18 cellular contexts compared by ENCODE assay signal in the genomic region with DNA sequence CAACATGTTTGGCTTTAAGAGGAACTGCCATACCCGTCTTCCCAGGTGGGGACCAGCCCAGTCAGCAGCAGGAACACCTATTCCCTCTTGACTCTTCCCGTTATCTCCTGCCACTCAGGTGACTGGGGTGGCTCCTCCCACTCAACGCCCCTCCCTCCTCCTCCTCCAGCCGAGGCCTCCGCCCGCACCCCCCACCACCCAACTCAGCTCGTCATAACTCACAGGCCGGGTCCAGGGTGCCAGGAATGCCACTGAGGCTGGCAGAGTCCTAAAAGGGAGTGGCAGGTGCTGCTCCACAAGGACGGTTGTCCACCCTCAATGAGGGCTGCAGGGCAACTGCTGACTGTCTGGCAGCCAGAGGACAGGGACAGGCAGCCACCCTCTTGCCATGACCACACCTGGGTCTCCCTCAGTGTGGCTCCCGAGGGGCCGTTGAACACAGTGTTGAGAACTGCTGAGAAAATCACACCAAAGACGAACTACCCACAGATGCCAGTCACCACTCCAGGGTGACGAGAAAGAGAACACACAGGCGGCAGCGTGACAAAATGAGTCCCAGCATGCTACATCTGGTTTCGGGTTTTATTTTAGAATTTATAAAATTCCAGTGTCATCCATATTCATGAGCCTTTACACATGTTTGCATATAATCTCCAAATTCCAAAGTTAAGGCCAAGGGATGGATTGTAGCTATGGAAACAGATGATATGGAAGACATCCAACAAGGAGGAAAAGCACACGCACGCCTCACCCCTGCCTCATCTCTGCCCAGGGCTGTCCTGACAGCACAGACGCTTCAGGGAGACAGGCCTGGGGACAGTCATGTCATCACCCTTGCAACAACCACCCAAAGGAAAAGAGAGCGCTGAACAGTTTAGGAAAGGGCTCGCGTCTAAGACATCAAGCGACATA. TPM values are rescaled to one million over a fixed set of nuclear protein-coding genes. Genes with fewer than 3 reads are reported as not detected.
DNase-seq lines count a peak whose midpoint lies in the region; ATAC-seq, FAIRE-seq and TF ChIP-seq lines count a peak whose summit lies in the region.
"Had no signal": no experiment of that assay in that cellular context is flagged by ENCODE, and none has a peak within 500 bp of the region (broad histone marks: within the 10 kb centered on the region; RNA-seq: fewer than 3 reads in every experiment).

No MANE protein-coding gene starts in this region.

- peaks cover 53% of the 10 kb centered on the region for H3F3A ChIP-seq in smooth muscle cell (ENCODE audit: low read depth)

- H3K27me3 ChIP-seq in dorsolateral prefrontal cortex, result no peaks in the 10 kb centered on the region
- H3K27me3 ChIP-seq in smooth muscle cell (ENCODE audit: low read depth), result no peaks in the 10 kb centered on the region
- no peaks in the 10 kb centered on the region for H3K27me3 ChIP-seq in tibial nerve
- no peaks in the 10 kb centered on the region for H3K27me3 ChIP-seq in prostate gland (replicated peaks; ENCODE audit: insufficient read depth)
- H3K27me3 ChIP-seq: BE2C, sigmoid colon, suprapubic skin had no signal

- H3K79me2 ChIP-seq in smooth muscle cell (ENCODE audit: low read depth), result no peaks in the 10 kb centered on the region

- H4K20me1 ChIP-seq in smooth muscle cell (ENCODE audit: low read depth), result peaks cover 99% of the 10 kb centered on the region

- no peak for ATAC-seq in GM19395 (IDR thresholded peaks at IDR 0.05; ENCODE audit: unreplicated experiment)
- ATAC-seq: activated CD8-positive, alpha-beta T cell treated with anti-CD3 and anti-CD28 coated beads for 36 hours; activated T-cell treated with anti-CD3 and anti-CD28 coated beads, Interleukin-2, amount 50 U/mL, for 72 hours had no signal

- H3K9ac ChIP-seq in SK-N-MC (ENCODE audit: insufficient read length) (no peak overlapping the region), kidney (ENCODE audit: low read length in 2 of 2) (no peak overlapping the region), smooth muscle cell (ENCODE audit: low read depth) (no peak overlapping the region)

- no peak for TF ChIP-seq POLR2A in tibial nerve (IDR thresholded peaks at IDR 0.05)
- no peak for TF ChIP-seq POLR2A in prostate gland (IDR thresholded peaks at IDR 0.05)

- H3K4me1 ChIP-seq in kidney (ENCODE audit: control insufficient read depth in 1 of 2, insufficient read depth in 1 of 2, low read depth in 1 of 2, low read length in 2 of 2), result no peaks in the 10 kb centered on the region
- no peaks in the 10 kb centered on the region for H3K4me1 ChIP-seq in smooth muscle cell (ENCODE audit: low read depth)
- peaks cover 0 to 16% (median 10%) of the 10 kb centered on the region in 4 donors for H3K4me1 ChIP-seq in tibial nerve
- no peaks in the 10 kb centered on the region for H3K4me1 ChIP-seq in prostate gland (replicated peaks)

- intact Hi-C loops in dorsolateral prefrontal cortex (cut with DNase I), result loop anchor here in 1 of 2 donors (5.0 kb wide), 1 partner anchor 70 kb away; no protein-coding TSS in a partner anchor
- intact Hi-C loops in kidney (cut with DNase I), result no loop called here
- intact Hi-C loops in prostate gland (cut with DNase I), result no loop called here

- WGBS in smooth muscle cell (ENCODE audit: low lambda C conversion rate), result 84% methylated on average over 23 of the region's 23 CpGs
- WGBS in tibial nerve, 2 donors, result 88 to 91% methylated on average over 22 to 23 of the region's 23 CpGs
- WGBS in prostate gland, result 74% methylated on average over 23 of the region's 23 CpGs

- DNase-seq in SK-N-MC (ENCODE audit: low read depth, low spot score) (peak; percentile 20), dorsolateral prefrontal cortex (peak in 4 of 10 donors; percentile 48 to 70 (median 62)), kidney (peak; percentile 63), smooth muscle cell (lab: John Stamatoyannopoulos, UW; ENCODE audit: unreplicated experiment) (no peak), tibial nerve (ENCODE audit: low spot score in 2 of 2) (no peak), prostate gland (ENCODE audit: low spot score) (no peak)
- DNase-seq: activated CD8-positive, alpha-beta T cell treated with anti-CD3 and anti-CD28 coated beads for 36 hours; activated T-cell treated with anti-CD3 and anti-CD28 coated beads, Interleukin-2, amount 50 U/mL, for 72 hours; BE2C; cerebellar nuclear complex; endodermal cell; KBM-7; NCI-H1048; NCI-H2081 treated with DMSO at 0.1 percent for 48 hours; NCI-H774; sigmoid colon had no signal

- no peak for FAIRE-seq in kidney (lab: Jason Lieb, UNC)

- TF ChIP-seq CTCF in dorsolateral prefrontal cortex (IDR thresholded peaks at IDR 0.05 in 54 of 56, conservative IDR thresholded peaks at IDR 0.05 in 2 of 56; ENCODE audit: low read depth in 1 of 56, partially characterized antibody in 56 of 56) (no peak), kidney (IDR thresholded peaks at IDR 0.05; ENCODE audit: borderline replicate concordance, extremely low read depth, insufficient read depth) (no peak), smooth muscle cell (IDR thresholded peaks at IDR 0.05; ENCODE audit: borderline replicate concordance, insufficient read depth, poor library complexity, severe bottlenecking) (no peak), tibial nerve (IDR thresholded peaks at IDR 0.05) (no peak), prostate gland (IDR thresholded peaks at IDR 0.05) (no peak)

- H3K4me3 ChIP-seq in SK-N-MC (peak overlapping the region; percentile 24; the same call in 1 of the 2 replicates), dorsolateral prefrontal cortex (no peak overlapping the region), kidney (ENCODE audit: low read length in 2 of 2) (no peak overlapping the region), smooth muscle cell (no peak overlapping the region), tibial nerve (no peak overlapping the region), prostate gland (no peak overlapping the region)
- H3K4me3 ChIP-seq: sigmoid colon, suprapubic skin had no signal

- H3K4me2 ChIP-seq in smooth muscle cell, result no peak overlapping the region

- no peaks in the 10 kb centered on the region for H3K9me3 ChIP-seq in SK-N-MC (ENCODE audit: low read depth, low read length)
- no peaks in the 10 kb centered on the region for H3K9me3 ChIP-seq in kidney (ENCODE audit: control insufficient read depth in 1 of 2, low read length in 2 of 2)
- no peaks in the 10 kb centered on the region for H3K9me3 ChIP-seq in smooth muscle cell (replicated peaks; ENCODE audit: low read depth)
- no peaks in the 10 kb centered on the region for H3K9me3 ChIP-seq in tibial nerve
- no peaks in the 10 kb centered on the region for H3K9me3 ChIP-seq in prostate gland
- H3K9me3 ChIP-seq: BE2C, sigmoid colon, suprapubic skin had no signal

- H3K36me3 ChIP-seq in SK-N-MC (ENCODE audit: insufficient read depth, low read length), result peaks cover 50% of the 10 kb centered on the region
- H3K36me3 ChIP-seq in kidney (ENCODE audit: control insufficient read depth in 1 of 2, insufficient read depth in 2 of 2, low read length in 2 of 2), result peaks cover 40 to 45% of the 10 kb centered on the region in 2 donors
- H3K36me3 ChIP-seq in smooth muscle cell (ENCODE audit: low read depth), result no peaks in the 10 kb centered on the region
- peaks cover 2 to 71% (median 33%) of the 10 kb centered on the region in 3 donors for H3K36me3 ChIP-seq in tibial nerve
- peaks cover 16 to 30% of the 10 kb centered on the region in 2 donors for H3K36me3 ChIP-seq in prostate gland

- H3K27ac ChIP-seq in SK-N-MC (peak overlapping the region; percentile 46; the same call in 1 of the 2 replicates), dorsolateral prefrontal cortex (peak overlapping the region in 53 of 59 donors; percentile 1 to 98 (median 67)), kidney (ENCODE audit: low read depth in 2 of 2, low read length in 2 of 2) (no peak overlapping the region), smooth muscle cell (ENCODE audit: low read depth) (peak overlapping the region; percentile 38), tibial nerve (no peak overlapping the region), prostate gland (peak overlapping the region in 1 of 2 donors; percentile 31)
- H3K27ac ChIP-seq: sigmoid colon, suprapubic skin had no signal

- H2AFZ ChIP-seq in smooth muscle cell (ENCODE audit: low read depth), result no peak overlapping the region

- TF ChIP-seq EP300 in tibial nerve (IDR thresholded peaks at IDR 0.05), result no peak

RNA-seq across cellular contexts. Expression of gene ANO7, which starts 38.5 kb away (rescaled TPM):
- total RNA-seq in dorsolateral prefrontal cortex (10 to 100 TPM in 10 of 120 experiments, 1 to 10 TPM in 110; 1.8 to 24.3 (median 6.2) TPM), kidney (1.9 TPM), smooth muscle cell (0.36 and 1.3 TPM in 2 replicates), tibial nerve (1 to 10 TPM in 1 of 4 donors, under 1 TPM in 3; 0.42 to 1.2 (median 0.51) TPM), prostate gland (100 to 1,000 TPM; 140 to 187 TPM)
- polyA plus RNA-seq in kidney (ENCODE audit: insufficient read depth, low read depth, low replicate concordance) (1.1 TPM), smooth muscle cell (1.4 and 4.9 TPM in 2 replicates)

Comparison
In these comparisons a context has a peak if more than half of its experiments do, and no peak if none do; other contexts are left out.
1. DNase-seq: peak in SK-N-MC (single experiment) and kidney (single experiment); none in smooth muscle cell (single experiment), tibial nerve (0 of 2) and prostate gland (single experiment).
2. H3K27ac ChIP-seq: peak in SK-N-MC (single experiment), dorsolateral prefrontal cortex (53 of 59) and smooth muscle cell (single experiment); none in kidney (0 of 2) and tibial nerve (0 of 4).
3. RNA of gene ANO7, which starts 38.5 kb away (total RNA-seq): 140 to 187 TPM in prostate gland; 1.8 to 24.3 TPM in dorsolateral prefrontal cortex, 1.9 TPM in kidney (single experiment), 0.36 to 1.3 TPM in smooth muscle cell and 0.42 to 1.2 TPM in tibial nerve; every median in the first group is over 4 times any median in the second.